ENCODE assay signal across 2 cellular contexts in the genomic region with DNA sequence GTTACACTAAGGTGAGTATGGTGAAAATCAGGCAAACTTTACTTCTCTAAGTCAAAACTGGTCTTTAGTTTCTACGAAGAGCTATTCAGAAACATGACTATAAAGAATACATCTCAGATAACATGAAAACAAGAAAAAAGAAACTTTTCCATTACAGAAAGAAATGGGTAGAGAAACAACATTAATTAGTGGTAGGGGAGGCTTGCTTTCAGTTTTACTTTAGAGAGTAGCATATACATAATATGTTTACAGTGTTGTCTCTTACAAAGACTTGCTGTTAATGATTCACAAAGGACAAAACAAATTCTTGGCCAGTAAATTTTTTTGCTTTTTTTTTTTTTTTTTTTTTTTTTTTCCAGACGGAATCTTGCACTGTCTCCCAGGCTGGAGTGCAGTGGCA.
TF ChIP-seq lines count a peak whose summit lies in the region.

No MANE protein-coding gene starts in this region.

TF ChIP-seq in WTC11, 78 proteins besides CTCF, POLR2A, EP300 and RAD21:
- TF ChIP-seq TEAD1 (CRISPR knock-in tag; IDR thresholded peaks at IDR 0.05) (no peak), NFYB (CRISPR knock-in tag; conservative IDR thresholded peaks at IDR 0.05; ENCODE audit: low read depth) (no peak), PRRX2 (CRISPR knock-in tag; IDR thresholded peaks at IDR 0.05) (no peak), ZNF671 (CRISPR knock-in tag; IDR thresholded peaks at IDR 0.05) (no peak), PRDM15 (CRISPR knock-in tag; IDR thresholded peaks at IDR 0.05) (no peak), ERG (CRISPR knock-in tag; IDR thresholded peaks at IDR 0.05) (no peak), OVOL2 (CRISPR knock-in tag; IDR thresholded peaks at IDR 0.05; ENCODE audit: borderline replicate concordance) (no peak), ZNF263 (CRISPR knock-in tag; IDR thresholded peaks at IDR 0.05; ENCODE audit: low read depth) (no peak), FOXP1 (CRISPR knock-in tag; IDR thresholded peaks at IDR 0.05; ENCODE audit: borderline replicate concordance) (no peak), CBFB (CRISPR knock-in tag; IDR thresholded peaks at IDR 0.05; ENCODE audit: low read depth) (no peak), RORB (CRISPR knock-in tag; IDR thresholded peaks at IDR 0.05) (no peak), ZMAT4 (CRISPR knock-in tag; IDR thresholded peaks at IDR 0.05) (no peak), ATF3 (CRISPR knock-in tag; conservative IDR thresholded peaks at IDR 0.05) (no peak)
- TF ChIP-seq, protein P1, sequence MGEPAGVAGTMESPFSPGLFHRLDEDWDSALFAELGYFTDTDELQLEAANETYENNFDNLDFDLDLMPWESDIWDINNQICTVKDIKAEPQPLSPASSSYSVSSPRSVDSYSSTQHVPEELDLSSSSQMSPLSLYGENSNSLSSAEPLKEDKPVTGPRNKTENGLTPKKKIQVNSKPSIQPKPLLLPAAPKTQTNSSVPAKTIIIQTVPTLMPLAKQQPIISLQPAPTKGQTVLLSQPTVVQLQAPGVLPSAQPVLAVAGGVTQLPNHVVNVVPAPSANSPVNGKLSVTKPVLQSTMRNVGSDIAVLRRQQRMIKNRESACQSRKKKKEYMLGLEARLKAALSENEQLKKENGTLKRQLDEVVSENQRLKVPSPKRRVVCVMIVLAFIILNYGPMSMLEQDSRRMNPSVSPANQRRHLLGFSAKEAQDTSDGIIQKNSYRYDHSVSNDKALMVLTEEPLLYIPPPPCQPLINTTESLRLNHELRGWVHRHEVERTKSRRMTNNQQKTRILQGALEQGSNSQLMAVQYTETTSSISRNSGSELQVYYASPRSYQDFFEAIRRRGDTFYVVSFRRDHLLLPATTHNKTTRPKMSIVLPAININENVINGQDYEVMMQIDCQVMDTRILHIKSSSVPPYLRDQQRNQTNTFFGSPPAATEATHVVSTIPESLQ (CRISPR knock-in tag; IDR thresholded peaks at IDR 0.05) = no peak

TF ChIP-seq in HepG2, 621 proteins besides CTCF, POLR2A, EP300 and RAD21:
- TF ChIP-seq ZIK1 (CRISPR knock-in tag; IDR thresholded peaks at IDR 0.05; ENCODE audit: borderline replicate concordance, low read depth) = no peak
- no peak for TF ChIP-seq ZNF792 (CRISPR knock-in tag; IDR thresholded peaks at IDR 0.05)
- no peak for TF ChIP-seq ZNF552 (CRISPR knock-in tag; IDR thresholded peaks at IDR 0.05; ENCODE audit: borderline replicate concordance)
- TF ChIP-seq RXRB (CRISPR knock-in tag; IDR thresholded peaks at IDR 0.05; ENCODE audit: borderline replicate concordance) = no peak
- no peak for TF ChIP-seq PTBP1 (IDR thresholded peaks at IDR 0.05; ENCODE audit: low read depth, low read length, poor library complexity, severe bottlenecking)
- TF ChIP-seq ZSCAN29 (CRISPR knock-in tag; conservative IDR thresholded peaks at IDR 0.05) = no peak
- no peak for TF ChIP-seq ZNF451 (CRISPR knock-in tag; IDR thresholded peaks at IDR 0.05)
- TF ChIP-seq NR2F2 (IDR thresholded peaks at IDR 0.05; ENCODE audit: borderline replicate concordance, low read depth) = no peak
- no peak for TF ChIP-seq HNRNPL (IDR thresholded peaks at IDR 0.05; ENCODE audit: low read depth, low read length)
- no peak for TF ChIP-seq PAF1 (CRISPR knock-in tag; IDR thresholded peaks at IDR 0.05)
- TF ChIP-seq CAMTA2 (CRISPR knock-in tag; IDR thresholded peaks at IDR 0.05; ENCODE audit: borderline replicate concordance) = no peak
- TF ChIP-seq, protein P2, sequence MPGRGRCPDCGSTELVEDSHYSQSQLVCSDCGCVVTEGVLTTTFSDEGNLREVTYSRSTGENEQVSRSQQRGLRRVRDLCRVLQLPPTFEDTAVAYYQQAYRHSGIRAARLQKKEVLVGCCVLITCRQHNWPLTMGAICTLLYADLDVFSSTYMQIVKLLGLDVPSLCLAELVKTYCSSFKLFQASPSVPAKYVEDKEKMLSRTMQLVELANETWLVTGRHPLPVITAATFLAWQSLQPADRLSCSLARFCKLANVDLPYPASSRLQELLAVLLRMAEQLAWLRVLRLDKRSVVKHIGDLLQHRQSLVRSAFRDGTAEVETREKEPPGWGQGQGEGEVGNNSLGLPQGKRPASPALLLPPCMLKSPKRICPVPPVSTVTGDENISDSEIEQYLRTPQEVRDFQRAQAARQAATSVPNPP (CRISPR knock-in tag; IDR thresholded peaks at IDR 0.05) = no peak
- no peak for TF ChIP-seq ZNF326 (CRISPR knock-in tag; IDR thresholded peaks at IDR 0.05; ENCODE audit: borderline replicate concordance)
- TF ChIP-seq ZNF788 (CRISPR knock-in tag; IDR thresholded peaks at IDR 0.05; ENCODE audit: borderline replicate concordance) = no peak
